In genomic region chr12:57549909-57550627, GRCh38 we compare ENCODE assay signal across 8 cellular contexts.
A peak's percentile ranks its signal among the peaks of the same experiment; 100 is the strongest.
DNase-seq lines count a peak whose midpoint lies in the region; ATAC-seq and TF ChIP-seq lines count a peak whose summit lies in the region.

Gene KIF5A, plus strand, starts transcription at chr12:57550044. Its CDS starts 228 bp downstream, at chr12:57550272.

- H3K27me3 Mint-ChIP-seq in dendritic cell treated with granulocyte-macrophage colony-stimulating factor and Interleukin-4, amounts not matched to agents 40 ng/mL and 50 ng/mL, for 4 days = peaks cover 53% of the 10 kb centered on the region

- peaks cover 15% of the 10 kb centered on the region for H3K36me3 Mint-ChIP-seq in dendritic cell treated with granulocyte-macrophage colony-stimulating factor and Interleukin-4, amounts not matched to agents 40 ng/mL and 50 ng/mL, for 4 days (ENCODE audit: low read depth)

- H3K4me1 Mint-ChIP-seq in dendritic cell treated with granulocyte-macrophage colony-stimulating factor and Interleukin-4, amounts not matched to agents 40 ng/mL and 50 ng/mL, for 4 days (ENCODE audit: low read depth) = peaks cover 45% of the 10 kb centered on the region

- H3K4me3 Mint-ChIP-seq in dendritic cell treated with granulocyte-macrophage colony-stimulating factor and Interleukin-4, amounts not matched to agents 40 ng/mL and 50 ng/mL, for 4 days = peak within 1 kb of the TSS; percentile 66

- peak; percentile 92 for DNase-seq in D341Med (ENCODE audit: low spot score)
- DNase-seq in activated CD4-positive, alpha-beta T cell treated with anti-CD3 and anti-CD28 coated beads for 24 hours (ENCODE audit: low read depth in 2 of 2) = peak; percentile 27 to 37
- DNase-seq in middle frontal gyrus (ENCODE audit: extremely low spot score, low spot score) = peak; percentile 42
- peak; percentile 6 to 12 for DNase-seq in stimulated activated CD8-positive, alpha-beta memory T cell treated with anti-CD3 and anti-CD28 coated beads, Interleukin-4, amount 100 ng/mL, for 4 hours (ENCODE audit: low read depth in 2 of 2, low spot score in 1 of 2)
- no peak for DNase-seq in OCI-M2 (lab: John Stamatoyannopoulos, UW; ENCODE audit: unreplicated experiment)

- intact Hi-C loops in dendritic cell treated with granulocyte-macrophage colony-stimulating factor and Interleukin-4, amounts not matched to agents 40 ng/mL and 50 ng/mL, for 4 days (cut with micrococcal nuclease) = loop anchor here (5.0 kb wide), 1 partner anchor 202 kb away; the partner anchor contains the start of gene CDK4

- no peak; the same call in 1 of the 2 replicates for TF ChIP-seq RAD21 in Ishikawa (IDR thresholded peaks at IDR 0.05; ENCODE audit: low read depth)

- TF ChIP-seq EP300 in Ishikawa (IDR thresholded peaks at IDR 0.05; ENCODE audit: borderline replicate concordance) = no peak

- ATAC-seq in GM19395 (IDR thresholded peaks at IDR 0.05; ENCODE audit: unreplicated experiment) = no peak

- no peak within 1 kb of the TSS for H3K27ac Mint-ChIP-seq in dendritic cell treated with granulocyte-macrophage colony-stimulating factor and Interleukin-4, amounts not matched to agents 40 ng/mL and 50 ng/mL, for 4 days

- H3K9me3 Mint-ChIP-seq in dendritic cell treated with granulocyte-macrophage colony-stimulating factor and Interleukin-4, amounts not matched to agents 40 ng/mL and 50 ng/mL, for 4 days = no peaks in the 10 kb centered on the region

TF ChIP-seq in Ishikawa, 13 proteins besides CTCF, POLR2A, EP300 and RAD21:
- 0 out of 2 replicates have a peak, but pooled peaks have one; percentile 25 for TF ChIP-seq EGR1 (IDR thresholded peaks at IDR 0.05)
- TF ChIP-seq TCF12 (IDR thresholded peaks at IDR 0.05; ENCODE audit: low read depth) = no peak
- no peak for TF ChIP-seq USF1 (IDR thresholded peaks at IDR 0.05)
- no peak for TF ChIP-seq NFIC (IDR thresholded peaks at IDR 0.05)
